1 cellular context compared by ENCODE assay signal in the genomic region with DNA sequence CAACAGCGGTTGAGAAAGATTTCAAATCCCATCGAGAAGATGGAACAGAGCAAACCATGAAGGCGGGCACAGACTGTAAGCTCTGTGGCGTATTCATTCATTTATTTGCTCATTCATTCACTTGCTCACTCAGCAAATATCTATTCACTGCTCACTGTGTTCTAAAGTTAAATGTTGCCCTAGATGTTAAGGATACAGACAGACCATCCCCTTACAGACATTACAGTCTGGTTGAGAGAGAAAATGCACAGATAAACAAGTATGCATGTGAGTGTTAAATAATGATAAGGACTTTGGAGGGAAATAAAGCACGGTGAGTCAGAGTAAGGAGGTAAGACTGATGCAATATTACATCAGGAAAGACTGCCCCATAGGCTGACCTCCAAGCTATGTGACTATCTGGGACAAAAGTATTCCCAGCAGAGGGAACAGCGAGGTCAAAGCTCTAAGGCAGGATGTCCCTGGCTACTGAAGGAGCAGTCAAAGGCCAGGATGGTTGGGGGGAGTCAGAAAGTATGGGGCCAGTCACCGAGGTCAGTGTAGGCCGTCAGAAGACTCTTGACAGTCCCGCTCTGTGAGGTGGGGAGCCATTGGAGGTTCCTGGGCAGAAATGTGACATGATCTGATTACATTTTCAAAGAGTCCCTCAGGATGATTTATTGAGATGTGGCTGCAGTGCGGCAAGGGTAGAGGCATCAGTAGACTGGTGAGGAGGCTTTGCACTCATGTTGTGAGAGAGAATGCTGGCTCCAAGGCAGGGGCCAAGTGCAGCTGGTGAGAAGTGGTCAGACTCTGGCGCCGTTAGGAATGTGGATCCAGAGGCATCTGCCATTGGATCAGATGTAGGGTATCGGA.
TF ChIP-seq lines count a peak whose summit lies in the region.

No MANE protein-coding gene starts in this region.

TF ChIP-seq in HEK293, 187 proteins besides CTCF, POLR2A, EP300 and RAD21 (continued from another document and continues in another):
- TF ChIP-seq, protein P1, sequence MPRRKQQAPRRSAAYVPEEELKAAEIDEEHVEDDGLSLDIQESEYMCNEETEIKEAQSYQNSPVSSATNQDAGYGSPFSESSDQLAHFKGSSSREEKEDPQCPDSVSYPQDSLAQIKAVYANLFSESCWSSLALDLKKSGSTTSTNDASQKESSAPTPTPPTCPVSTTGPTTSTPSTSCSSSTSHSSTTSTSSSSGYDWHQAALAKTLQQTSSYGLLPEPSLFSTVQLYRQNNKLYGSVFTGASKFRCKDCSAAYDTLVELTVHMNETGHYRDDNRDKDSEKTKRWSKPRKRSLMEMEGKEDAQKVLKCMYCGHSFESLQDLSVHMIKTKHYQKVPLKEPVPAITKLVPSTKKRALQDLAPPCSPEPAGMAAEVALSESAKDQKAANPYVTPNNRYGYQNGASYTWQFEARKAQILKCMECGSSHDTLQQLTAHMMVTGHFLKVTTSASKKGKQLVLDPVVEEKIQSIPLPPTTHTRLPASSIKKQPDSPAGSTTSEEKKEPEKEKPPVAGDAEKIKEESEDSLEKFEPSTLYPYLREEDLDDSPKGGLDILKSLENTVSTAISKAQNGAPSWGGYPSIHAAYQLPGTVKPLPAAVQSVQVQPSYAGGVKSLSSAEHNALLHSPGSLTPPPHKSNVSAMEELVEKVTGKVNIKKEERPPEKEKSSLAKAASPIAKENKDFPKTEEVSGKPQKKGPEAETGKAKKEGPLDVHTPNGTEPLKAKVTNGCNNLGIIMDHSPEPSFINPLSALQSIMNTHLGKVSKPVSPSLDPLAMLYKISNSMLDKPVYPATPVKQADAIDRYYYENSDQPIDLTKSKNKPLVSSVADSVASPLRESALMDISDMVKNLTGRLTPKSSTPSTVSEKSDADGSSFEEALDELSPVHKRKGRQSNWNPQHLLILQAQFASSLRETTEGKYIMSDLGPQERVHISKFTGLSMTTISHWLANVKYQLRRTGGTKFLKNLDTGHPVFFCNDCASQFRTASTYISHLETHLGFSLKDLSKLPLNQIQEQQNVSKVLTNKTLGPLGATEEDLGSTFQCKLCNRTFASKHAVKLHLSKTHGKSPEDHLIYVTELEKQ (tag by site-specific recombination; IDR thresholded peaks at IDR 0.05; ENCODE audit: borderline replicate concordance) = no peak
- TF ChIP-seq ZNF48 (tag by site-specific recombination; IDR thresholded peaks at IDR 0.05) = no peak
- TF ChIP-seq ZNF248 (tag by site-specific recombination; IDR thresholded peaks at IDR 0.05) = no peak
- peak; percentile 40; the same call in 1 of the 2 replicates for TF ChIP-seq ZNF843 (tag by site-specific recombination; IDR thresholded peaks at IDR 0.05)
- peak; percentile 93; the same call in 1 of the 2 replicates for TF ChIP-seq ZNF24 (tag by site-specific recombination; IDR thresholded peaks at IDR 0.05)
- peak; percentile 61 for TF ChIP-seq ZNF366 (tag by site-specific recombination; conservative IDR thresholded peaks at IDR 0.05)
- peak; percentile 43; the same call in 1 of the 2 replicates for TF ChIP-seq FEZF1 (tag by site-specific recombination; IDR thresholded peaks at IDR 0.05)
- no peak for TF ChIP-seq ZNF645 (tag by site-specific recombination; IDR thresholded peaks at IDR 0.05)
- 0 out of 2 replicates have a peak, but pooled peaks have one; percentile 18 for TF ChIP-seq ZIC2 (tag by site-specific recombination; IDR thresholded peaks at IDR 0.05)
- TF ChIP-seq ZNF549 (tag by site-specific recombination; IDR thresholded peaks at IDR 0.05) = no peak
- TF ChIP-seq ZNF423 (tag by site-specific recombination; IDR thresholded peaks at IDR 0.05) = no peak
- TF ChIP-seq, protein P2, sequence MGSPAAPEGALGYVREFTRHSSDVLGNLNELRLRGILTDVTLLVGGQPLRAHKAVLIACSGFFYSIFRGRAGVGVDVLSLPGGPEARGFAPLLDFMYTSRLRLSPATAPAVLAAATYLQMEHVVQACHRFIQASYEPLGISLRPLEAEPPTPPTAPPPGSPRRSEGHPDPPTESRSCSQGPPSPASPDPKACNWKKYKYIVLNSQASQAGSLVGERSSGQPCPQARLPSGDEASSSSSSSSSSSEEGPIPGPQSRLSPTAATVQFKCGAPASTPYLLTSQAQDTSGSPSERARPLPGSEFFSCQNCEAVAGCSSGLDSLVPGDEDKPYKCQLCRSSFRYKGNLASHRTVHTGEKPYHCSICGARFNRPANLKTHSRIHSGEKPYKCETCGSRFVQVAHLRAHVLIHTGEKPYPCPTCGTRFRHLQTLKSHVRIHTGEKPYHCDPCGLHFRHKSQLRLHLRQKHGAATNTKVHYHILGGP (tag by site-specific recombination; IDR thresholded peaks at IDR 0.05) = no peak
- TF ChIP-seq RBAK (tag by site-specific recombination; IDR thresholded peaks at IDR 0.05) = no peak
- TF ChIP-seq BCL11A (tag by site-specific recombination; IDR thresholded peaks at IDR 0.05; ENCODE audit: low read depth) = no peak
- no peak for TF ChIP-seq ZNF529 (tag by site-specific recombination; IDR thresholded peaks at IDR 0.05; ENCODE audit: insufficient replicate concordance)
- TF ChIP-seq, protein P3, sequence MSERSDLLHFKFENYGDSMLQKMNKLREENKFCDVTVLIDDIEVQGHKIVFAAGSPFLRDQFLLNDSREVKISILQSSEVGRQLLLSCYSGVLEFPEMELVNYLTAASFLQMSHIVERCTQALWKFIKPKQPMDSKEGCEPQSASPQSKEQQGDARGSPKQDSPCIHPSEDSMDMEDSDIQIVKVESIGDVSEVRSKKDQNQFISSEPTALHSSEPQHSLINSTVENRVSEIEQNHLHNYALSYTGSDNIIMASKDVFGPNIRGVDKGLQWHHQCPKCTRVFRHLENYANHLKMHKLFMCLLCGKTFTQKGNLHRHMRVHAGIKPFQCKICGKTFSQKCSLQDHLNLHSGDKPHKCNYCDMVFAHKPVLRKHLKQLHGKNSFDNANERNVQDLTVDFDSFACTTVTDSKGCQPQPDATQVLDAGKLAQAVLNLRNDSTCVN (tag by site-specific recombination; optimal IDR thresholded peaks at IDR 0.05) = no peak
- no peak for TF ChIP-seq ZNF169 (tag by site-specific recombination; IDR thresholded peaks at IDR 0.05)
- peak; percentile 86 for TF ChIP-seq HOXD13 (CRISPR knock-in tag; IDR thresholded peaks at IDR 0.05; ENCODE audit: borderline replicate concordance)
- TF ChIP-seq ZNF692 (tag by site-specific recombination; IDR thresholded peaks at IDR 0.05) = peak; percentile 60; the same call in 1 of the 2 replicates
- no peak for TF ChIP-seq ZNF239 (tag by site-specific recombination; IDR thresholded peaks at IDR 0.05)
- TF ChIP-seq, protein P4, sequence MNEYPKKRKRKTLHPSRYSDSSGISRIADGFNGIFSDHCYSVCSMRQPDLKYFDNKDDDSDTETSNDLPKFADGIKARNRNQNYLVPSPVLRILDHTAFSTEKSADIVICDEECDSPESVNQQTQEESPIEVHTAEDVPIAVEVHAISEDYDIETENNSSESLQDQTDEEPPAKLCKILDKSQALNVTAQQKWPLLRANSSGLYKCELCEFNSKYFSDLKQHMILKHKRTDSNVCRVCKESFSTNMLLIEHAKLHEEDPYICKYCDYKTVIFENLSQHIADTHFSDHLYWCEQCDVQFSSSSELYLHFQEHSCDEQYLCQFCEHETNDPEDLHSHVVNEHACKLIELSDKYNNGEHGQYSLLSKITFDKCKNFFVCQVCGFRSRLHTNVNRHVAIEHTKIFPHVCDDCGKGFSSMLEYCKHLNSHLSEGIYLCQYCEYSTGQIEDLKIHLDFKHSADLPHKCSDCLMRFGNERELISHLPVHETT (tag by site-specific recombination; IDR thresholded peaks at IDR 0.05) = no peak
- no peak for TF ChIP-seq ZNF654 (tag by site-specific recombination; IDR thresholded peaks at IDR 0.05; ENCODE audit: low read depth)
- TF ChIP-seq ZNF768 (tag by site-specific recombination; IDR thresholded peaks at IDR 0.05) = no peak
- TF ChIP-seq, protein P5, sequence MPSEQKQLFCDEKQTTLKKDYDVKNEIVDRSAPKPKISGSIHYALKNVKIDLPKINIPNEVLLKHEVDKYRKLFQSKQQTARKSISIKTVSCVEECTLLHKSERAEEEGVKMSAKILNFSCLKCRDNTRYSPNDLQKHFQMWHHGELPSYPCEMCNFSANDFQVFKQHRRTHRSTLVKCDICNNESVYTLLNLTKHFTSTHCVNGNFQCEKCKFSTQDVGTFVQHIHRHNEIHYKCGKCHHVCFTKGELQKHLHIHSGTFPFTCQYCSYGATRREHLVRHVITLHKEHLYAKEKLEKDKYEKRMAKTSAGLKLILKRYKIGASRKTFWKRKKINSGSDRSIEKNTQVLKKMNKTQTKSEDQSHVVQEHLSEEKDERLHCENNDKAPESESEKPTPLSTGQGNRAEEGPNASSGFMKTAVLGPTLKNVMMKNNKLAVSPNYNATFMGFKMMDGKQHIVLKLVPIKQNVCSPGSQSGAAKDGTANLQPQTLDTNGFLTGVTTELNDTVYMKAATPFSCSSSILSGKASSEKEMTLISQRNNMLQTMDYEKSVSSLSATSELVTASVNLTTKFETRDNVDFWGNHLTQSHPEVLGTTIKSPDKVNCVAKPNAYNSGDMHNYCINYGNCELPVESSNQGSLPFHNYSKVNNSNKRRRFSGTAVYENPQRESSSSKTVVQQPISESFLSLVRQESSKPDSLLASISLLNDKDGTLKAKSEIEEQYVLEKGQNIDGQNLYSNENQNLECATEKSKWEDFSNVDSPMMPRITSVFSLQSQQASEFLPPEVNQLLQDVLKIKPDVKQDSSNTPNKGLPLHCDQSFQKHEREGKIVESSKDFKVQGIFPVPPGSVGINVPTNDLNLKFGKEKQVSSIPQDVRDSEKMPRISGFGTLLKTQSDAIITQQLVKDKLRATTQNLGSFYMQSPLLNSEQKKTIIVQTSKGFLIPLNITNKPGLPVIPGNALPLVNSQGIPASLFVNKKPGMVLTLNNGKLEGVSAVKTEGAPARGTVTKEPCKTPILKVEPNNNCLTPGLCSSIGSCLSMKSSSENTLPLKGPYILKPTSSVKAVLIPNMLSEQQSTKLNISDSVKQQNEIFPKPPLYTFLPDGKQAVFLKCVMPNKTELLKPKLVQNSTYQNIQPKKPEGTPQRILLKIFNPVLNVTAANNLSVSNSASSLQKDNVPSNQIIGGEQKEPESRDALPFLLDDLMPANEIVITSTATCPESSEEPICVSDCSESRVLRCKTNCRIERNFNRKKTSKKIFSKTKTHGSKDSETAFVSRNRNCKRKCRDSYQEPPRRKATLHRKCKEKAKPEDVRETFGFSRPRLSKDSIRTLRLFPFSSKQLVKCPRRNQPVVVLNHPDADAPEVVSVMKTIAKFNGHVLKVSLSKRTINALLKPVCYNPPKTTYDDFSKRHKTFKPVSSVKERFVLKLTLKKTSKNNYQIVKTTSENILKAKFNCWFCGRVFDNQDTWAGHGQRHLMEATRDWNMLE (tag by site-specific recombination; conservative IDR thresholded peaks at IDR 0.05; ENCODE audit: low read depth) = peak; percentile 43; the same call in 1 of the 2 replicates
- 0 out of 2 replicates have a peak, but pooled peaks have one; percentile 24 for TF ChIP-seq SP3 (tag by site-specific recombination; IDR thresholded peaks at IDR 0.05)
- no peak for TF ChIP-seq ZNF140 (tag by site-specific recombination; IDR thresholded peaks at IDR 0.05)
- peak; percentile 61; the same call in 1 of the 2 replicates for TF ChIP-seq TRIM28 (IDR thresholded peaks at IDR 0.05; ENCODE audit: borderline replicate concordance, low read length)
- TF ChIP-seq ZNF792 (tag by site-specific recombination; IDR thresholded peaks at IDR 0.05) = no peak
- no peak for TF ChIP-seq ZFP41 (tag by site-specific recombination; IDR thresholded peaks at IDR 0.05; ENCODE audit: borderline replicate concordance)
- no peak for TF ChIP-seq ZNF785 (tag by site-specific recombination; IDR thresholded peaks at IDR 0.05)
- TF ChIP-seq ZNF18 (tag by site-specific recombination; IDR thresholded peaks at IDR 0.05) = no peak
- no peak for TF ChIP-seq ZNF510 (tag by site-specific recombination; IDR thresholded peaks at IDR 0.05; ENCODE audit: insufficient replicate concordance)
- no peak for TF ChIP-seq ZNF155 (tag by site-specific recombination; IDR thresholded peaks at IDR 0.05)
- TF ChIP-seq ZBTB17 (tag by site-specific recombination; IDR thresholded peaks at IDR 0.05) = peak; percentile 79
- TF ChIP-seq PRDM1 (tag by site-specific recombination; IDR thresholded peaks at IDR 0.05) = no peak
- 0 out of 2 replicates have a peak, but pooled peaks have one; percentile 31 for TF ChIP-seq KLF16 (tag by site-specific recombination; IDR thresholded peaks at IDR 0.05)
- TF ChIP-seq WT1 (tag by site-specific recombination; IDR thresholded peaks at IDR 0.05) = no peak; the same call in 1 of the 2 replicates
- no peak for TF ChIP-seq ZNF560 (tag by site-specific recombination; IDR thresholded peaks at IDR 0.05; ENCODE audit: borderline replicate concordance)
- no peak for TF ChIP-seq ZNF114 (tag by site-specific recombination; IDR thresholded peaks at IDR 0.05)
- no peak for TF ChIP-seq SCRT1 (tag by site-specific recombination; IDR thresholded peaks at IDR 0.05; ENCODE audit: borderline replicate concordance)
- no peak for TF ChIP-seq ZNF350 (tag by site-specific recombination; IDR thresholded peaks at IDR 0.05)
